Comparison of ENCODE assay signal across 18 cellular contexts in the genomic region with DNA sequence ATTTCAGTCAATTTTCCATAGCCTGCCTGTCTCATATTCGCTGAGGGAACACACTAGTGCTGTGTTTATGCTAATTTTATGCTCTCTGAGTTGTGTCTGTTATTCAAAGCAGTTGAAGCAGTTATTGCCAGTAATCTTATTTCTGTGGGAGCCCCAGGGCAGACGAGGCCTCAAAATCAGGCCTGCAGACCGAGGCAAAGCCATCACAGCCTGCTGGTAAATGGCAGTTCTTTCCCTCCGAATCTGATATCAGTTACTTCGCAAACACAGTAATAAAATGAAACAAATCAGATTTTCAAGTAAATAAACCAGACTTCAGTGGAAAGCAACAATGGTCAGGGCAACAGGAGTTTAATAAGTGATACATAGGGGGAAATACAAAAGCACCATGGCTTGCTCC.
DNase-seq lines count a peak whose midpoint lies in the region; ATAC-seq and TF ChIP-seq lines count a peak whose summit lies in the region.
"Had no signal": no experiment of that assay in that cellular context is flagged by ENCODE, and none has a peak within 500 bp of the region (broad histone marks: within the 10 kb centered on the region; RNA-seq: fewer than 3 reads in every experiment).

No MANE protein-coding gene starts in this region.

- H3K27me3 ChIP-seq in DND-41 (ENCODE audit: insufficient read depth, low read length, poor library complexity) (no peaks in the 10 kb centered on the region), SK-N-SH (ENCODE audit: insufficient read depth) (no peaks in the 10 kb centered on the region), neural progenitor cell (no peaks in the 10 kb centered on the region)
- H3K27me3 ChIP-seq: BLaER1 treated with 17β-estradiol and CSF1 and Interleukin-3, amounts not matched to agents 10 nM and 100 nM had no signal

- peak overlapping the region; percentile 44 for H3K27ac Mint-ChIP-seq in neural progenitor cell
- H3K27ac Mint-ChIP-seq: CD8-positive, alpha-beta T cell; HFFc6 had no signal

- H3K4me1 ChIP-seq in DND-41 (ENCODE audit: insufficient read depth, low read length) (no peaks in the 10 kb centered on the region), SK-N-SH (ENCODE audit: control insufficient read depth in 1 of 2, insufficient read depth in 2 of 2, low read depth in 1 of 2, low read length in 1 of 2) (peaks cover 0 to 8% of the 10 kb centered on the region in 2 experiments; a peak in 1 of 4 replicates), neural progenitor cell (no peaks in the 10 kb centered on the region)
- H3K4me1 ChIP-seq: BLaER1 treated with 17β-estradiol and CSF1 and Interleukin-3, amounts not matched to agents 10 nM and 100 nM had no signal

- H3K4me3 Mint-ChIP-seq in neural progenitor cell, result no peak overlapping the region
- H3K4me3 Mint-ChIP-seq: CD8-positive, alpha-beta T cell; HFFc6 had no signal

- no peak overlapping the region for H3K4me2 ChIP-seq in DND-41 (ENCODE audit: insufficient read depth, low read length)
- H3K4me2 ChIP-seq in SK-N-SH, result no peak overlapping the region
- no peak overlapping the region for H3K4me2 ChIP-seq in neural progenitor cell
- H3K4me2 ChIP-seq: BLaER1 treated with 17β-estradiol and CSF1 and Interleukin-3, amounts not matched to agents 10 nM and 100 nM had no signal

- H3F3A ChIP-seq in SK-N-SH (replicated peaks; ENCODE audit: insufficient read depth) (no peaks in the 10 kb centered on the region), neural progenitor cell (ENCODE audit: low read depth) (no peaks in the 10 kb centered on the region)

- no peaks in the 10 kb centered on the region for H3K9me3 ChIP-seq in DND-41 (ENCODE audit: insufficient read depth, low read length, severe bottlenecking)
- no peaks in the 10 kb centered on the region for H3K9me3 ChIP-seq in SK-N-SH
- H3K9me3 ChIP-seq in neural progenitor cell (ENCODE audit: low read depth), result no peaks in the 10 kb centered on the region

- H3K9me2 ChIP-seq in SK-N-SH, result no peaks in the 10 kb centered on the region

- 16% methylated on average over 5 of the region's 5 CpGs for WGBS in SK-N-SH (ENCODE audit: low lambda C conversion rate)

- TF ChIP-seq CTCF in DND-41 (IDR thresholded peaks at IDR 0.05; ENCODE audit: borderline replicate concordance, extremely low read depth, low read length, poor library complexity, severe bottlenecking) (no peak), SK-N-SH (IDR thresholded peaks at IDR 0.05) (no peak), neural progenitor cell (IDR thresholded peaks at IDR 0.05) (no peak)

- H3K36me3 Mint-ChIP-seq in neural progenitor cell, result no peaks in the 10 kb centered on the region
- H3K36me3 Mint-ChIP-seq: CD8-positive, alpha-beta T cell had no signal

- H3K4me1 Mint-ChIP-seq in neural progenitor cell, result peaks cover 8% of the 10 kb centered on the region

- peak in 1 of 2 experiments; percentile 98; a peak in 2 of 4 replicates for TF ChIP-seq EP300 in SK-N-SH (IDR thresholded peaks at IDR 0.05; ENCODE audit: borderline replicate concordance in 1 of 2, low read depth in 1 of 2, low read length in 1 of 2)

- H2AFZ ChIP-seq in DND-41 (ENCODE audit: low read depth, low read length), result 0 out of 2 replicates have a peak overlapping the region, but pooled peaks have one; percentile 22
- no peak overlapping the region for H2AFZ ChIP-seq in SK-N-SH (ENCODE audit: low read depth)
- H2AFZ ChIP-seq in neural progenitor cell (replicated peaks), result peak overlapping the region; percentile 39
- H2AFZ ChIP-seq: GM23248 had no signal

- POLR2A ChIA-PET in SK-N-SH (lab: Yijun Ruan, JAX), result interaction anchor here (2.6 to 2.8 kb wide), 2 partner anchors 97 to 761 kb away, joined by 12 to 14 read pairs; partner anchors contain the start of gene TFAP2B

- no peaks in the 10 kb centered on the region for H4K20me1 ChIP-seq in DND-41 (ENCODE audit: insufficient read depth, low read length)
- no peaks in the 10 kb centered on the region for H4K20me1 ChIP-seq in SK-N-SH (ENCODE audit: insufficient read depth)
- no peaks in the 10 kb centered on the region for H4K20me1 ChIP-seq in neural progenitor cell (ENCODE audit: low read depth)
- H4K20me1 ChIP-seq: BLaER1 treated with 17β-estradiol and CSF1 and Interleukin-3, amounts not matched to agents 10 nM and 100 nM had no signal

- peaks cover 2% of the 10 kb centered on the region for H3K27me3 Mint-ChIP-seq in neural progenitor cell (ENCODE audit: insufficient read depth, low read depth)

- TF ChIP-seq RAD21 in SK-N-SH (IDR thresholded peaks at IDR 0.05; ENCODE audit: low read length), result peak; percentile 40

- H3K4me3 ChIP-seq in DND-41 (ENCODE audit: low read depth in 1 of 2, low read length in 2 of 2), result no peak overlapping the region
- no peak overlapping the region for H3K4me3 ChIP-seq in SK-N-SH (ENCODE audit: low read depth in 2 of 2, low read length in 1 of 2)
- no peak overlapping the region for H3K4me3 ChIP-seq in neural progenitor cell
- H3K4me3 ChIP-seq: BLaER1 treated with 17β-estradiol and CSF1 and Interleukin-3, amounts not matched to agents 10 nM and 100 nM; GM23248 had no signal

- no peaks in the 10 kb centered on the region for H3K79me2 ChIP-seq in DND-41 (ENCODE audit: insufficient read depth, low read length)
- no peaks in the 10 kb centered on the region for H3K79me2 ChIP-seq in SK-N-SH (ENCODE audit: insufficient read depth)
- H3K79me2 ChIP-seq in neural progenitor cell (ENCODE audit: low read depth), result no peaks in the 10 kb centered on the region

- no peak overlapping the region for H3K9ac ChIP-seq in DND-41 (ENCODE audit: low read depth, low read length)
- no peak overlapping the region for H3K9ac ChIP-seq in SK-N-SH
- no peak overlapping the region for H3K9ac ChIP-seq in neural progenitor cell
- H3K9ac ChIP-seq: BLaER1 treated with 17β-estradiol and CSF1 and Interleukin-3, amounts not matched to agents 10 nM and 100 nM; GM23248 had no signal

- no peak for DNase-seq in DND-41
- peak; percentile 94 to 95 for DNase-seq in NCI-H526 (lab: John Stamatoyannopoulos, UW)
- peak; percentile 66 for DNase-seq in SK-N-SH
- no peak for DNase-seq in neural progenitor cell (ENCODE audit: low spot score)
- no peak for DNase-seq in DMS 273 treated with DMSO at 0.1 percent for 48 hours (lab: John Stamatoyannopoulos, UW)
- DNase-seq in hepatic stellate cell (ENCODE audit: low spot score), result no peak
- no peak for DNase-seq in GM03348 (ENCODE audit: low spot score)
- DNase-seq: 8988T; Calu3; CD8-positive, alpha-beta T cell; GDM1; GM23248; H7; HFFc6 had no signal

- H3K36me3 ChIP-seq in DND-41 (ENCODE audit: insufficient read depth, low read length) (no peaks in the 10 kb centered on the region), SK-N-SH (replicated peaks in 1 of 2; ENCODE audit: control insufficient read depth in 1 of 2, insufficient read depth in 2 of 2, low read length in 1 of 2) (no peaks in the 10 kb centered on the region), neural progenitor cell (no peaks in the 10 kb centered on the region)
- H3K36me3 ChIP-seq: BLaER1 treated with 17β-estradiol and CSF1 and Interleukin-3, amounts not matched to agents 10 nM and 100 nM had no signal

- peaks cover 16% of the 10 kb centered on the region for H3K9me3 Mint-ChIP-seq in neural progenitor cell

- H3K27ac ChIP-seq in DND-41 (ENCODE audit: low read length), result no peak overlapping the region
- peak overlapping the region in 1 of 2 experiments; percentile 100; a peak in 2 of 4 replicates for H3K27ac ChIP-seq in SK-N-SH (ENCODE audit: low read depth in 2 of 2, low read length in 1 of 2)
- H3K27ac ChIP-seq in neural progenitor cell, result no peak overlapping the region
- H3K27ac ChIP-seq: BLaER1 treated with 17β-estradiol and CSF1 and Interleukin-3, amounts not matched to agents 10 nM and 100 nM; GM23248; HL-60 had no signal

- ATAC-seq in DND-41 (ENCODE audit: insufficient read depth, low read depth), result no peak
- no peak for ATAC-seq in GM21360 (IDR thresholded peaks at IDR 0.05; ENCODE audit: unreplicated experiment)
- ATAC-seq: CD8-positive, alpha-beta T cell; HCT116 had no signal

- CTCF ChIA-PET in SK-N-SH (lab: Yijun Ruan, JAX), result interaction anchor here (0.8 to 1.8 kb wide), 5 partner anchors 9 to 404 kb away, joined by 3 to 6 read pairs (median 4); no protein-coding TSS in a partner anchor

TF ChIP-seq in SK-N-SH, 30 proteins besides CTCF, POLR2A, EP300 and RAD21:
- peak; percentile 95 for TF ChIP-seq RCOR1 (IDR thresholded peaks at IDR 0.05; ENCODE audit: low read length)
- TF ChIP-seq TEAD4 (IDR thresholded peaks at IDR 0.05; ENCODE audit: borderline replicate concordance, insufficient read depth), result no peak
- TF ChIP-seq ZBTB33 (IDR thresholded peaks at IDR 0.05; ENCODE audit: borderline replicate concordance, low read depth), result no peak
- TF ChIP-seq MXI1 (IDR thresholded peaks at IDR 0.05; ENCODE audit: low read depth, low read length), result no peak
- TF ChIP-seq CHD2 (IDR thresholded peaks at IDR 0.05; ENCODE audit: low read length, partially characterized antibody), result peak; percentile 78
- TF ChIP-seq TCF12 (IDR thresholded peaks at IDR 0.05), result peak; percentile 66
- no peak for TF ChIP-seq ELF1 (IDR thresholded peaks at IDR 0.05)
- TF ChIP-seq GATA2 (CRISPR knock-in tag; IDR thresholded peaks at IDR 0.05), result peak; percentile 95
- TF ChIP-seq JUND (IDR thresholded peaks at IDR 0.05), result no peak
- TF ChIP-seq FOXJ3 (CRISPR knock-in tag; IDR thresholded peaks at IDR 0.05), result peak; percentile 100

Comparison
In these comparisons a context has a peak if more than half of its experiments do, and no peak if none do; other contexts are left out.
1. DNase-seq: peak in NCI-H526 (2 of 2) and SK-N-SH (single experiment); none in DND-41 (single experiment), neural progenitor cell (single experiment), DMS 273 treated with DMSO at 0.1 percent for 48 hours (single experiment), hepatic stellate cell (single experiment) and GM03348 (single experiment).